ENCODE assay signal across 8 cellular contexts in the genomic region with DNA sequence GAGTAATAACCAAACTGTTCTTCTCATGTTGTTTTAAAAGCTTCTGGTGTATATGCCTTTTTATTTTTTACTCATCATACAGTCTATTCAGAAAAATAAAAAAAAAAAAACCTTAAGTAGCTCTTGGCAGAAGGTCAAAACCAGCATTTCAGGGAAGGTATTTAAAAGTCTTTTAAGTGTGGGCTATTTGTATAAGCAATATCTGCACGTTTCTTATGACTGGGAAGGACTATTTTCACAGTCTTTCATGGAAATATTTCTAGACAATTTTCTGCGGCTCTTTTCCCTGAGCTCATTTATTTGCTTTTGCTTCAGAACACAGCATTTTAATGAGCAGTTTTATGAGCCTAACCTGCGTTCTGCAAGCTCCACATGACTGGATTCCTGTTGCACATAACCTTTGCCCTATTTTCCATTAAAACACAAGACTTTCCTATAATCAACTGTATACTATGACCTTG.
DNase-seq lines count a peak whose midpoint lies in the region; ATAC-seq and TF ChIP-seq lines count a peak whose summit lies in the region.

No MANE protein-coding gene starts in this region.

- peak overlapping the region; percentile 75 to 84 for H3K27ac ChIP-seq in coronary artery

- in situ Hi-C loops in G401 (cut with HindIII; ENCODE audit: low sequenced_read_pairs): no loop called here

- ATAC-seq in HG02763 (IDR thresholded peaks at IDR 0.05; ENCODE audit: unreplicated experiment) (no peak), GM18909 (IDR thresholded peaks at IDR 0.05; ENCODE audit: poor library complexity, unreplicated experiment) (no peak)

- no peak for TF ChIP-seq CTCF in coronary artery (IDR thresholded peaks at IDR 0.05)

- H3K4me3 ChIP-seq in coronary artery: no peak overlapping the region

- DNase-seq in G401 (ENCODE audit: low spot score): peak; percentile 58
- peak; percentile 38 for DNase-seq in NCI-H345 treated with DMSO at 0.1 percent for 48 hours (lab: John Stamatoyannopoulos, UW; ENCODE audit: unreplicated experiment)
- no peak for DNase-seq in coronary artery (ENCODE audit: low spot score)
- DNase-seq in pons (ENCODE audit: low spot score): peak; percentile 49
- no peak for DNase-seq in COLO829 (ENCODE audit: low spot score)
- no peak for DNase-seq in NCI-H2107 treated with DMSO at 0.1 percent for 48 hours (lab: John Stamatoyannopoulos, UW; ENCODE audit: unreplicated experiment)

Comparison
In these comparisons a context has a peak if more than half of its experiments do, and no peak if none do; other contexts are left out.
1. DNase-seq: peak in G401 (single experiment), NCI-H345 treated with DMSO at 0.1 percent for 48 hours (single experiment) and pons (single experiment); none in coronary artery (single experiment), COLO829 (single experiment) and NCI-H2107 treated with DMSO at 0.1 percent for 48 hours (single experiment).